Comparison of ENCODE assay signal across 8 cellular contexts in genomic region chr10:48684792-48685651, GRCh38. TPM values are rescaled to one million over a fixed set of nuclear protein-coding genes. Genes with fewer than 3 reads are reported as not detected.
DNase-seq lines count a peak whose midpoint lies in the region; ATAC-seq and TF ChIP-seq lines count a peak whose summit lies in the region.

Gene WDFY4, plus strand, starts transcription at chr10:48684873. Its CDS starts 24,860 bp downstream, at chr10:48709733.

- no peak for TF ChIP-seq CTCF in mucosa of descending colon (IDR thresholded peaks at IDR 0.05)

- WGBS in GM23248 (ENCODE audit: low coverage in 1 of 2, low lambda C conversion rate in 2 of 2, missing lambda C conversion rate in 2 of 2), 2 experiments = 73 to 78% methylated on average over 21 to 22 of the region's 23 CpGs

- H3K9me3 ChIP-seq in mucosa of descending colon (no peaks in the 10 kb centered on the region), GM23248 (ENCODE audit: low read depth) (no peaks in the 10 kb centered on the region), HAP-1 (no peaks in the 10 kb centered on the region)

- no peaks in the 10 kb centered on the region for H3K4me1 ChIP-seq in mucosa of descending colon (ENCODE audit: low read depth)
- no peaks in the 10 kb centered on the region for H3K4me1 ChIP-seq in GM23248 (ENCODE audit: insufficient read depth)
- no peaks in the 10 kb centered on the region for H3K4me1 ChIP-seq in HAP-1

- peak; percentile 60 for TF ChIP-seq POLR2A in GM18526 (IDR thresholded peaks at IDR 0.05; ENCODE audit: extremely low read depth, insufficient read length)

- in situ Hi-C loops in GM23248 (cut with MboI) = no loop called here
- in situ Hi-C loops in HAP-1 (cut with MboI; ENCODE audit: low sequenced_read_pairs) = no loop called here

- H3K9me2 ChIP-seq in GM23248 (ENCODE audit: insufficient read depth) = no peaks in the 10 kb centered on the region

- no peak within 1 kb of the TSS for H3K9ac ChIP-seq in GM23248

- H3K79me2 ChIP-seq in GM23248 (ENCODE audit: insufficient read depth) = no peaks in the 10 kb centered on the region

- H3K27me3 ChIP-seq in GM23248 (replicated peaks; ENCODE audit: insufficient read depth) (peaks cover 28% of the 10 kb centered on the region), HAP-1 (ENCODE audit: low read depth) (no peaks in the 10 kb centered on the region)

- intact Hi-C loops in mucosa of descending colon (cut with DNase I, micrococcal nuclease) = no loop called here

- H3K4me3 ChIP-seq in mucosa of descending colon (no peak within 1 kb of the TSS), GM23248 (no peak within 1 kb of the TSS), HAP-1 (no peak within 1 kb of the TSS)

- no peaks in the 10 kb centered on the region for H3F3A ChIP-seq in GM23248 (ENCODE audit: insufficient read depth)

- H4K20me1 ChIP-seq in GM23248 (ENCODE audit: insufficient read depth) = no peaks in the 10 kb centered on the region

- ATAC-seq in HG02798 (IDR thresholded peaks at IDR 0.05; ENCODE audit: poor library complexity, unreplicated experiment) = peak; percentile 61
- peak; percentile 80 for ATAC-seq in mucosa of descending colon

- H3K36me3 ChIP-seq in mucosa of descending colon (ENCODE audit: low read depth) (no peaks in the 10 kb centered on the region), GM23248 (ENCODE audit: low read depth) (no peaks in the 10 kb centered on the region), HAP-1 (replicated peaks) (no peaks in the 10 kb centered on the region)

- H3K4me2 ChIP-seq in GM23248 (ENCODE audit: unreplicated experiment) = no peak within 1 kb of the TSS

- no peak within 1 kb of the TSS for H2AFZ ChIP-seq in GM23248

- no peak within 1 kb of the TSS for H3K27ac ChIP-seq in GM23248

- peak; percentile 77 for DNase-seq in SIG-M5 treated with dmso at 0.1 percent for 504 hours (lab: John Stamatoyannopoulos, UW; ENCODE audit: unreplicated experiment)
- DNase-seq in mucosa of descending colon = peak in 1 of 3 donors; percentile 40
- no peak for DNase-seq in HuH-7.5 (ENCODE audit: low spot score)
- DNase-seq in DMS 273 (lab: John Stamatoyannopoulos, UW; ENCODE audit: unreplicated experiment) = no peak
- DNase-seq in GM23248 = no peak
- no peak for DNase-seq in HAP-1 (ENCODE audit: low spot score in 2 of 2)

RNA-seq across cellular contexts. Expression of gene WDFY4, which starts in this region (rescaled TPM):
- 1 to 10 TPM; 2.1 to 3.3 (median 2.2) TPM for total RNA-seq in mucosa of descending colon
- not detected in 2 replicates for total RNA-seq in GM23248 (2014; rRNA removed; shearing (Covaris generic))
- 0.05 TPM in 1 of 2 replicates, not detected in the other for polyA plus RNA-seq in GM23248 (2016; fragmentation: Nextera tagmentation; extraction: Ambion mirVana)
